ENCODE assay signal across 18 cellular contexts in the genomic region with DNA sequence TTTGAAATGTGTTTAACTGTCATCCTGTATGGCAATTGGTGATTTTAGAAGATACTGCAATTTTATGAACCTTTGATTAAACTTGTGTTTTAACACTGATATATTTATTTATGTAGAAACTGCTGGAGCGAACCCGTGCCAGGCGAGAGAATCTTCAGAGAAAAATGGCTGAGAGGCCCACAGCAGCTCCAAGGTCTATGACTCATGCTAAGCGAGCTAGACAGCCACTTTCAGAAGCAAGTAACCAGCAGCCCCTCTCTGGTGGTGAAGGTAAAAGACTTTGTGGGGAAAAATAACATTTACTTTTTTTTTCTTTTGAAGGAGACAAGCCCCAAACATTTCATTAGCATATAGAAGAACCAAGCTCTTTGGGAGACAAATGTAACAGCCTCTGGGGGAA. TPM values are rescaled to one million over a fixed set of nuclear protein-coding genes. Genes with fewer than 3 reads are reported as not detected.
DNase-seq lines count a peak whose midpoint lies in the region; TF ChIP-seq lines count a peak whose summit lies in the region.
"Had no signal": no experiment of that assay in that cellular context is flagged by ENCODE, and none has a peak within 500 bp of the region (broad histone marks: within the 10 kb centered on the region; RNA-seq: fewer than 3 reads in every experiment).

No MANE protein-coding gene starts in this region.

- no peak for DNase-seq in T-helper 1 cell
- DNase-seq in amniotic epithelial cell (ENCODE audit: low read depth): peak; percentile 85
- peak; percentile 23 for DNase-seq in hepatocyte (ENCODE audit: low spot score)
- DNase-seq in NCI-H2107 treated with DMSO at 0.1 percent for 48 hours (lab: John Stamatoyannopoulos, UW; ENCODE audit: unreplicated experiment): no peak
- no peak for DNase-seq in ecto neural progenitor cell (ENCODE audit: low spot score)
- DNase-seq in spleen: no peak
- DNase-seq: amniotic stem cell; heart right ventricle; kidney; mucosa of descending colon; NCI-H1092 treated with DMSO at 0.1 percent for 48 hours; ovary; stimulated activated CD4-positive, alpha-beta T cell treated with anti-CD3 and anti-CD28 coated beads, Interleukin-4, amount 100 ng/mL, for 4 hours; upper lobe of left lung had no signal

- H3K4me2 ChIP-seq in Loucy (ENCODE audit: low read depth, low read length, poor library complexity, severe bottlenecking) (peak overlapping the region; percentile 75), hepatocyte (no peak overlapping the region)

- H3K27ac Mint-ChIP-seq in T-helper 1 cell treated with Interleukin-12 subunit alpha and Interleukin-12 subunit beta and Interleukin-4 antibody, amounts not matched to agents 30 μg/mL and 1 μg/mL, for 36 hours: peak overlapping the region; percentile 63

- H3K4me1 ChIP-seq in Loucy (ENCODE audit: insufficient read depth, low read length, poor library complexity, severe bottlenecking) (peaks cover 43% of the 10 kb centered on the region), hepatocyte (ENCODE audit: insufficient read depth) (peaks cover 9% of the 10 kb centered on the region), spleen (peaks cover 0 to 14% (median 9%) of the 10 kb centered on the region in 6 donors)

- WGBS in hepatocyte (ENCODE audit: low lambda C conversion rate, missing lambda C conversion rate): 69% methylated on average over 4 of the region's 4 CpGs
- WGBS in spleen, 5 donors: 85 to 95% (median 88%) methylated on average over 4 of the region's 4 CpGs

- TF ChIP-seq CTCF in Loucy (conservative IDR thresholded peaks at IDR 0.05; ENCODE audit: low read length) (no peak), hepatocyte (IDR thresholded peaks at IDR 0.05; ENCODE audit: poor library complexity) (no peak), spleen (IDR thresholded peaks at IDR 0.05 in 8 of 11, conservative IDR thresholded peaks at IDR 0.05 in 3 of 11) (no peak)

- H3K36me3 ChIP-seq in Loucy (ENCODE audit: insufficient read depth, low read length) (peaks cover 49% of the 10 kb centered on the region), hepatocyte (replicated peaks; ENCODE audit: insufficient read depth, low read depth) (no peaks in the 10 kb centered on the region), spleen (peaks cover 0 to 23% (median 0%) of the 10 kb centered on the region in 6 donors)
- H3K36me3 ChIP-seq: ovary, upper lobe of left lung had no signal

- H3K27me3 Mint-ChIP-seq in T-helper 1 cell treated with Interleukin-12 subunit alpha and Interleukin-12 subunit beta and Interleukin-4 antibody, amounts not matched to agents 30 μg/mL and 1 μg/mL, for 36 hours (ENCODE audit: low read depth): no peaks in the 10 kb centered on the region

- no peaks in the 10 kb centered on the region for H3K27me3 ChIP-seq in Loucy (ENCODE audit: insufficient read depth, low read length, poor library complexity, severe bottlenecking)
- H3K27me3 ChIP-seq in hepatocyte: no peaks in the 10 kb centered on the region
- H3K27me3 ChIP-seq in spleen (replicated peaks in 1 of 7): peaks cover 0 to 5% (median 0%) of the 10 kb centered on the region in 7 donors
- H3K27me3 ChIP-seq: ovary, upper lobe of left lung had no signal

- intact Hi-C loops in spleen (cut with DNase I; ENCODE audit: low total_unique reads): no loop called here

- H3K9me2 ChIP-seq in Loucy (replicated peaks; ENCODE audit: low read depth, low read length): no peaks in the 10 kb centered on the region
- no peaks in the 10 kb centered on the region for H3K9me2 ChIP-seq in hepatocyte (replicated peaks; ENCODE audit: insufficient read depth)

- H3F3A ChIP-seq in Loucy (ENCODE audit: low read depth): no peaks in the 10 kb centered on the region

- H3K36me3 Mint-ChIP-seq in T-helper 1 cell treated with Interleukin-12 subunit alpha and Interleukin-12 subunit beta and Interleukin-4 antibody, amounts not matched to agents 30 μg/mL and 1 μg/mL, for 36 hours (ENCODE audit: low read depth): peaks cover 58% of the 10 kb centered on the region

- H4K20me1 ChIP-seq in Loucy (ENCODE audit: insufficient read depth, low read length, poor library complexity, severe bottlenecking) (peaks cover 32% of the 10 kb centered on the region), hepatocyte (ENCODE audit: insufficient read depth, poor library complexity, severe bottlenecking) (no peaks in the 10 kb centered on the region)

- no peak for TF ChIP-seq POLR2A in spleen (IDR thresholded peaks at IDR 0.05)

- H3K4me3 ChIP-seq in Loucy (ENCODE audit: low read length, poor library complexity, severe bottlenecking) (no peak overlapping the region), hepatocyte (no peak overlapping the region), spleen (no peak overlapping the region)
- H3K4me3 ChIP-seq: heart right ventricle, mucosa of descending colon, ovary, upper lobe of left lung had no signal

- H3K79me2 ChIP-seq in Loucy (ENCODE audit: insufficient read depth, low read length): peaks cover 85% of the 10 kb centered on the region
- peaks cover 52% of the 10 kb centered on the region for H3K79me2 ChIP-seq in hepatocyte

- H3K9me3 Mint-ChIP-seq in T-helper 1 cell treated with Interleukin-12 subunit alpha and Interleukin-12 subunit beta and Interleukin-4 antibody, amounts not matched to agents 30 μg/mL and 1 μg/mL, for 36 hours: peaks cover 13% of the 10 kb centered on the region

- no peak overlapping the region for H3K4me3 Mint-ChIP-seq in T-helper 1 cell treated with Interleukin-12 subunit alpha and Interleukin-12 subunit beta and Interleukin-4 antibody, amounts not matched to agents 30 μg/mL and 1 μg/mL, for 36 hours

- peak overlapping the region; percentile 9 for H3K9ac ChIP-seq in Loucy (ENCODE audit: low read depth, low read length, poor library complexity, severe bottlenecking)

- peaks cover 41% of the 10 kb centered on the region for H3K4me1 Mint-ChIP-seq in T-helper 1 cell treated with Interleukin-12 subunit alpha and Interleukin-12 subunit beta and Interleukin-4 antibody, amounts not matched to agents 30 μg/mL and 1 μg/mL, for 36 hours (ENCODE audit: low read depth)

- no peaks in the 10 kb centered on the region for H3K9me3 ChIP-seq in Loucy (ENCODE audit: insufficient read depth, low read depth, low read length)
- no peaks in the 10 kb centered on the region for H3K9me3 ChIP-seq in hepatocyte (ENCODE audit: low read depth)
- no peaks in the 10 kb centered on the region for H3K9me3 ChIP-seq in spleen
- H3K9me3 ChIP-seq: mucosa of descending colon, ovary, upper lobe of left lung had no signal

- H2AFZ ChIP-seq in Loucy (ENCODE audit: low read length) (no peak overlapping the region), hepatocyte (no peak overlapping the region)

- H3K27ac ChIP-seq in hepatocyte (peak overlapping the region; percentile 2), spleen (no peak overlapping the region)
- H3K27ac ChIP-seq: C4-2B, epithelial cell of prostate, heart right ventricle, ovary, upper lobe of left lung had no signal

RNA-seq across cellular contexts. Expression of a gene that starts 6.5 kb away (rescaled TPM):
- total RNA-seq in hepatocyte: 26.3 and 31.3 TPM in 2 replicates
- polyA plus RNA-seq in hepatocyte: 8.2 and 15.4 TPM in 2 replicates
- total RNA-seq in spleen: 10 to 100 TPM in 2 of 7 donors, 1 to 10 TPM in 5; 1.7 to 14.9 (median 5.1) TPM
- polyA plus RNA-seq in spleen: 1 to 10 TPM in 2 of 3 donors, under 1 TPM in 1; 0.91 to 2.1 (median 1.4) TPM

Comparison
In these comparisons a context has a peak if more than half of its experiments do, and no peak if none do; other contexts are left out.
1. DNase-seq: peak in amniotic epithelial cell (single experiment) and hepatocyte (single experiment); none in T-helper 1 cell (0 of 5), NCI-H2107 treated with DMSO at 0.1 percent for 48 hours (single experiment), ecto neural progenitor cell (single experiment) and spleen (single experiment).